ENCODE assay signal across 20 cellular contexts in the genomic region with DNA sequence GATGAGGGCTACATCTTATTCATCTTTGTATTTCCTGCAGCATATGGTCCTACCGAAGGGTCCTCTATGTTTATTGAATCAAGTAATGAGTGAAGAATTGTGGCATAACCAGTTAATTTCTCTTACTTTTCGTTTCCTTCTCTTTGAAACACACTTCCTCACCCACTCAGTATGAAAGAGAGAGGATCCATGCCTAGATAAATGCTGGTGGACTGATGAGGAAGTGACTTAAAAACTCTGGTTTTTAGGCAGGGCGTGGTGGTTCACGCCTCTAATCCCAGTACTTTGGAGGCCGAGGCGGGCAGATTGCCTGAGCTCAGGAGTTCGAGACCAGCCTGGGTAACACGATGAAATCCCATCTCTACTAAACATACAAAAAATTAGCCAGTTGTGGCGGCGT.
"Had no signal": no experiment of that assay in that cellular context is flagged by ENCODE, and none has a peak within 500 bp of the region (broad histone marks: within the 10 kb centered on the region; RNA-seq: fewer than 3 reads in every experiment).

No MANE protein-coding gene starts in this region.

- H3K4me3 Mint-ChIP-seq: activated CD8-positive, alpha-beta memory T cell treated with anti-CD3 and anti-CD28 coated beads, Interleukin-2, amount 10 ng/mL, durations not matched to agents 7 days and 5 days; activated naive CD8-positive, alpha-beta T cell treated with anti-CD3 and anti-CD28 coated beads for 36 hours; activated T-cell treated with anti-CD3 and anti-CD28 coated beads, Interleukin-2, amount 50 U/mL, for 4 hours; stimulated activated naive CD8-positive, alpha-beta T cell treated with anti-CD3 and anti-CD28 coated beads, Interleukin-15, amount 100 ng/mL, for 72 hours had no signal

- H3K9me3 ChIP-seq: gastroesophageal sphincter, left ventricle myocardium inferior, pancreas, uterus had no signal

- H3K27ac Mint-ChIP-seq: activated CD8-positive, alpha-beta memory T cell treated with anti-CD3 and anti-CD28 coated beads, Interleukin-2, amount 10 ng/mL, durations not matched to agents 7 days and 5 days; activated naive CD8-positive, alpha-beta T cell treated with anti-CD3 and anti-CD28 coated beads for 36 hours; neural progenitor cell had no signal

- H3K27me3 ChIP-seq: gastroesophageal sphincter, uterus had no signal

- FAIRE-seq: keratinocyte, pancreas had no signal

- H3K9ac ChIP-seq: neural progenitor cell had no signal

- H3K36me3 Mint-ChIP-seq: activated CD8-positive, alpha-beta memory T cell treated with anti-CD3 and anti-CD28 coated beads, Interleukin-2, amount 10 ng/mL, durations not matched to agents 7 days and 5 days; neural progenitor cell had no signal

- H3K36me3 ChIP-seq: gastroesophageal sphincter, left ventricle myocardium inferior, neural progenitor cell, pancreas, uterus had no signal

- ATAC-seq: activated CD4-positive, CD25-positive, alpha-beta regulatory T cell treated with anti-CD3 and anti-CD28 coated beads, Interleukin-2, amount 50 U/mL, for 24 hours; activated CD8-positive, alpha-beta memory T cell treated with anti-CD3 and anti-CD28 coated beads, Interleukin-2, amount 10 ng/mL, durations not matched to agents 7 days and 5 days; activated T-cell treated with anti-CD3 and anti-CD28 coated beads, Interleukin-2, amount 50 U/mL, for 4 hours; gastroesophageal sphincter; pancreas; stimulated activated naive CD8-positive, alpha-beta T cell treated with anti-CD3 and anti-CD28 coated beads, Interleukin-15, amount 100 ng/mL, for 72 hours had no signal

- H3K27ac ChIP-seq: gastroesophageal sphincter, left ventricle myocardium inferior, neural progenitor cell, pancreas had no signal

- H3K4me2 ChIP-seq: neural progenitor cell had no signal

- H3K4me3 ChIP-seq: gastroesophageal sphincter, left ventricle myocardium inferior, neural progenitor cell, pancreas, skin epidermis, uterus had no signal

- H2AFZ ChIP-seq: neural progenitor cell had no signal

- H3K9me3 Mint-ChIP-seq: activated T-cell treated with anti-CD3 and anti-CD28 coated beads, Interleukin-2, amount 50 U/mL, for 4 hours; neural progenitor cell; stimulated activated naive CD8-positive, alpha-beta T cell treated with anti-CD3 and anti-CD28 coated beads, Interleukin-15, amount 100 ng/mL, for 72 hours had no signal

- DNase-seq: activated CD4-positive, alpha-beta T cell treated with anti-CD3 and anti-CD28 coated beads, Interleukin-2, amount 50 U/mL, for 48 hours; activated CD8-positive, alpha-beta memory T cell treated with anti-CD3 and anti-CD28 coated beads, Interleukin-2, amount 10 ng/mL, durations not matched to agents 7 days and 5 days; activated gamma-delta T cell; activated naive CD8-positive, alpha-beta T cell treated with anti-CD3 and anti-CD28 coated beads for 36 hours; activated T-cell treated with anti-CD3 and anti-CD28 coated beads, Interleukin-2, amount 50 U/mL, for 4 hours; anterior cingulate cortex; cerebellar nuclear complex; dermis blood vessel endothelial cell; left ventricle myocardium inferior; mesenchymal stem cell; pancreas; retina; stimulated activated CD4-positive, alpha-beta T cell treated with anti-CD3 and anti-CD28 coated beads, Interleukin-4, amount 100 ng/mL, for 4 hours; stimulated activated naive CD8-positive, alpha-beta T cell treated with anti-CD3 and anti-CD28 coated beads, Interleukin-15, amount 100 ng/mL, for 72 hours; uterus had no signal
